8 cellular contexts compared by ENCODE assay signal in genomic region chr16:50024684-50025543, GRCh38. TPM values are rescaled to one million over a fixed set of nuclear protein-coding genes. Genes with fewer than 3 reads are reported as not detected.
A peak's percentile ranks its signal among the peaks of the same experiment; 100 is the strongest.
DNase-seq lines count a peak whose midpoint lies in the region; ATAC-seq and TF ChIP-seq lines count a peak whose summit lies in the region.

Gene CNEP1R1 (plus strand): TSS chr16:50025225. CDS start chr16:50025316, 91 bp downstream.

- POLR2A ChIA-PET in activated B cell treated with CpG ODN at 0.5 μM for 24 hours (lab: Charles Lee), result interaction anchor here (0.5 to 2.0 kb wide), 12 partner anchors 11 to 719 kb away, joined by 3 to 15 read pairs (median 5); partner anchors contain the start of genes BRD7, HEATR3 and SNX20

- H3K4me1 Mint-ChIP-seq in activated B cell treated with CpG ODN at 0.5 μM for 24 hours, result peaks cover 19% of the 10 kb centered on the region

- H3K27me3 Mint-ChIP-seq in activated B cell treated with CpG ODN at 0.5 μM for 24 hours, result peaks cover 6% of the 10 kb centered on the region

- DNase-seq in AG20443 (ENCODE audit: low spot score) (peak; percentile 99), NCI-H345 (lab: John Stamatoyannopoulos, UW) (peak; percentile 93), activated B cell treated with CpG ODN at 0.5 μM for 24 hours (peak; percentile 87), inferior parietal cortex (ENCODE audit: extremely low spot score) (peak; percentile 99)
- peak; percentile 93 for DNase-seq in central memory CD4-positive, alpha-beta T cell
- DNase-seq in stimulated activated CD4-positive, alpha-beta T cell treated with anti-CD3 and anti-CD28 coated beads, Interleukin-12 subunit alpha, Interleukin-12 subunit beta, amount 100 ng/mL, for 24 hours (ENCODE audit: low read depth in 2 of 2), result peak; percentile 87 to 88

- intact Hi-C loops in activated B cell treated with CpG ODN at 0.5 μM for 24 hours (cut with micrococcal nuclease), result loop anchor here (1.0 to 5.0 kb wide), 10 partner anchors 40 to 722 kb away; partner anchors contain the start of genes CYLD, HEATR3, NKD1 and ZNF423

- ATAC-seq in GM19023 (IDR thresholded peaks at IDR 0.05; ENCODE audit: unreplicated experiment) (peak; percentile 99), HG03280 (IDR thresholded peaks at IDR 0.05; ENCODE audit: unreplicated experiment) (peak; percentile 98), activated B cell treated with CpG ODN at 0.5 μM for 24 hours (ENCODE audit: low read depth) (peak; percentile 95)

- TF ChIP-seq CTCF in activated B cell treated with CpG ODN at 0.5 μM for 24 hours (IDR thresholded peaks at IDR 0.05), result peak; percentile 82

- peak within 1 kb of the TSS; percentile 96 for H3K4me3 Mint-ChIP-seq in activated B cell treated with CpG ODN at 0.5 μM for 24 hours

- CTCF ChIA-PET in activated B cell treated with CpG ODN at 0.5 μM for 24 hours (lab: Charles Lee), result interaction anchor here (0.7 to 4.3 kb wide), 23 partner anchors 9 to 781 kb away, joined by 3 to 76 read pairs (median 5); partner anchors contain the start of genes BRD7 and HEATR3

- H3K27ac Mint-ChIP-seq in activated B cell treated with CpG ODN at 0.5 μM for 24 hours, result peak within 1 kb of the TSS; percentile 83

- peaks cover 11% of the 10 kb centered on the region for H3K36me3 Mint-ChIP-seq in activated B cell treated with CpG ODN at 0.5 μM for 24 hours (ENCODE audit: low read depth)

- H3K9me3 Mint-ChIP-seq in activated B cell treated with CpG ODN at 0.5 μM for 24 hours, result no peaks in the 10 kb centered on the region

RNA-seq across cellular contexts. Expression of gene CNEP1R1, which starts in this region (rescaled TPM):
- total RNA-seq in activated B cell treated with CpG ODN at 0.5 μM for 24 hours, result 22.1 and 31.0 TPM in 2 replicates

Comparison
In these comparisons a context has a peak if more than half of its experiments do, and no peak if none do; other contexts are left out.
1. Peak in every context shown above with its lines: DNase-seq and ATAC-seq.